Comparison of ENCODE assay signal across 18 cellular contexts in the genomic region with DNA sequence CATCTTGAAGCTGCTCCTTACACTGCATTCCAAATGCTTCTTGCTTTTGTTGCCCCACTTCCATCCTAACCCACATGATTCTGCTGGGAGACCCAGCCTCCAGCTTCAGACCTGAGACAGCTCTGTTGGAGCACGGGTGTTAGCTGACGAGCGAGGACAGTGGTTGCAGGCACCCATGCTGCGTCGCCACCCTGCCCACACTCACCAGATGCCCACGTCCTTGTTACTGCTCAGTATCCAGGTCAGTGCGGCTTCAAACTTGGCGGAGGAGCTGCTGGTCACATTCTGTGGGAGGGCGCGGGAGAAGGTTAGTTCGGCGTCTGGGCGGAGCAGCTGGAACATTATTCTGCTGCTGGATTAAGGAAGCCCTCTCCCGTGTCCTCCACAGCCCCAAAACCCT. TPM values are rescaled to one million over a fixed set of nuclear protein-coding genes. Genes with fewer than 3 reads are reported as not detected.
DNase-seq lines count a peak whose midpoint lies in the region; ATAC-seq, FAIRE-seq and TF ChIP-seq lines count a peak whose summit lies in the region.
"Had no signal": no experiment of that assay in that cellular context is flagged by ENCODE, and none has a peak within 500 bp of the region (broad histone marks: within the 10 kb centered on the region; RNA-seq: fewer than 3 reads in every experiment).

No MANE protein-coding gene starts in this region.

- no peak for TF ChIP-seq POLR2A in K562 (conservative IDR thresholded peaks at IDR 0.05)

- no peak overlapping the region for H2BK15ac ChIP-seq in mesendoderm (replicated peaks; ENCODE audit: low read depth)

- no peaks in the 10 kb centered on the region for H3K27me3 Mint-ChIP-seq in T-helper 1 cell treated with Interleukin-12 subunit alpha and Interleukin-12 subunit beta and Interleukin-4 antibody, amounts not matched to agents 30 μg/mL and 1 μg/mL, for 36 hours (ENCODE audit: low read depth)

- H3K9me3 Mint-ChIP-seq in T-helper 1 cell treated with Interleukin-12 subunit alpha and Interleukin-12 subunit beta and Interleukin-4 antibody, amounts not matched to agents 30 μg/mL and 1 μg/mL, for 36 hours: no peaks in the 10 kb centered on the region

- H4K8ac ChIP-seq in mesendoderm (ENCODE audit: low read depth, low read length): no peak overlapping the region

- H3K9ac ChIP-seq in K562 (ENCODE audit: insufficient read depth in 1 of 2, low read depth in 2 of 2, low read length in 2 of 2): peak overlapping the region in 1 of 2 experiments; percentile 70; a peak in 2 of 4 replicates
- H3K9ac ChIP-seq in mesendoderm (ENCODE audit: low read length): peak overlapping the region; percentile 20
- H3K9ac ChIP-seq: KMS-11 had no signal

- H3K4me3 ChIP-seq in K562: no peak overlapping the region
- H3K4me3 ChIP-seq in mesendoderm (ENCODE audit: low read length): no peak overlapping the region
- H3K4me3 ChIP-seq: MG63, Peyer's patch had no signal

- H3K27ac ChIP-seq in K562 (ENCODE audit: extremely low read depth, low read depth, low read length) (no peak overlapping the region), mesendoderm (ENCODE audit: low read depth, low read length) (peak overlapping the region; percentile 2)
- H3K27ac ChIP-seq: 22Rv1, C4-2B, KMS-11, Peyer's patch had no signal

- no peaks in the 10 kb centered on the region for H3K27me3 ChIP-seq in K562 (ENCODE audit: control insufficient read depth in 2 of 2, insufficient read depth in 2 of 2, low read length in 2 of 2)
- H3K27me3 ChIP-seq in mesendoderm (ENCODE audit: insufficient read depth, low read length, poor library complexity): no peaks in the 10 kb centered on the region
- H3K27me3 ChIP-seq: MG63, Peyer's patch had no signal

- POLR2A ChIA-PET in K562 (lab: Yijun Ruan, JAX): interaction anchor here (0.6 to 7.0 kb wide), 3 partner anchors 8 to 167 kb away, joined by 3 to 36 read pairs (median 12); a partner anchor contains a TSS

- H3K36me3 ChIP-seq in K562 (ENCODE audit: control insufficient read depth, insufficient read depth, low read length) (peaks cover 91% of the 10 kb centered on the region; the same call in 2 of the 3 replicates), mesendoderm (ENCODE audit: control insufficient read depth, insufficient read depth, low read length) (peaks cover 22% of the 10 kb centered on the region)

- H4K5ac ChIP-seq in mesendoderm (ENCODE audit: low read length): no peak overlapping the region

- H3K56ac ChIP-seq in mesendoderm (ENCODE audit: low read length): peak overlapping the region; percentile 82

- H3K4ac ChIP-seq in mesendoderm (ENCODE audit: low read depth, low read length): no peak overlapping the region

- peak overlapping the region; percentile 36 for H3K27ac Mint-ChIP-seq in T-helper 1 cell treated with Interleukin-12 subunit alpha and Interleukin-12 subunit beta and Interleukin-4 antibody, amounts not matched to agents 30 μg/mL and 1 μg/mL, for 36 hours

- TF ChIP-seq RAD21 in K562 (CRISPR knock-in tag; conservative IDR thresholded peaks at IDR 0.05 in 1 of 2, IDR thresholded peaks at IDR 0.05 in 1 of 2): no peak

- H3K79me1 ChIP-seq in mesendoderm (ENCODE audit: low read length): peaks cover 5% of the 10 kb centered on the region

- peaks cover 61% of the 10 kb centered on the region for H3K36me3 Mint-ChIP-seq in T-helper 1 cell treated with Interleukin-12 subunit alpha and Interleukin-12 subunit beta and Interleukin-4 antibody, amounts not matched to agents 30 μg/mL and 1 μg/mL, for 36 hours (ENCODE audit: low read depth)

- H3K9me3 ChIP-seq in K562 (replicated peaks; ENCODE audit: control insufficient read depth, insufficient read depth, low read depth, low read length): no peaks in the 10 kb centered on the region
- H3K9me3 ChIP-seq: MG63, Peyer's patch had no signal

- H3K4me3 Mint-ChIP-seq in T-helper 1 cell treated with Interleukin-12 subunit alpha and Interleukin-12 subunit beta and Interleukin-4 antibody, amounts not matched to agents 30 μg/mL and 1 μg/mL, for 36 hours: no peak overlapping the region

- CTCF ChIA-PET in K562 (lab: Yijun Ruan, JAX; ENCODE audit: low intra/inter-chr PET ratio): no interaction called here

- H2AK5ac ChIP-seq in mesendoderm (ENCODE audit: low read length): peak overlapping the region; percentile 73

- DNase-seq in T-helper 1 cell (no peak), K562 (ENCODE audit: extremely low read depth in 1 of 4, low spot score in 3 of 4) (no peak), mesendoderm (no peak), retina (peak; percentile 14), glomerular visceral epithelial cell (ENCODE audit: extremely low spot score) (no peak), COLO668 (lab: John Stamatoyannopoulos, UW; ENCODE audit: unreplicated experiment) (no peak)
- DNase-seq: DMS53, MG63, NCI-H1092 treated with DMSO at 0.1 percent for 48 hours, NCI-H2171, Peyer's patch, SIG-M5 had no signal

- FAIRE-seq in K562 (lab: Jason Lieb, UNC): no peak

- H3K79me2 ChIP-seq in K562 (ENCODE audit: control insufficient read depth, insufficient read depth, low read length): no peaks in the 10 kb centered on the region
- peaks cover 2% of the 10 kb centered on the region for H3K79me2 ChIP-seq in mesendoderm (ENCODE audit: control insufficient read depth, insufficient read depth, low read length)

- H3K18ac ChIP-seq in mesendoderm (ENCODE audit: low read length): no peak overlapping the region

- no peaks in the 10 kb centered on the region for H4K20me1 ChIP-seq in K562 (replicated peaks; ENCODE audit: control insufficient read depth, insufficient read depth, low read length)

- ATAC-seq in K562 (no peak), GM18519 (IDR thresholded peaks at IDR 0.05; ENCODE audit: low FRiP score, unreplicated experiment) (no peak)

- BruUV-seq in K562 (replicated peaks; lab: Mats Ljungman, UMichigan): no TSS peak

- H3K4me1 ChIP-seq in K562 (replicated peaks in 1 of 2; ENCODE audit: control insufficient read depth in 2 of 2, insufficient read depth in 2 of 2, low read length in 2 of 2) (peaks cover 0 to 5% of the 10 kb centered on the region in 2 experiments; a peak in 1 of 5 replicates), mesendoderm (ENCODE audit: control insufficient read depth, low read depth, low read length) (peaks cover 30% of the 10 kb centered on the region)

- intact Hi-C loops in K562 (cut with micrococcal nuclease): no loop called here

- H2BK5ac ChIP-seq in mesendoderm (ENCODE audit: low read length): peak overlapping the region; percentile 54

- H2BK120ac ChIP-seq in mesendoderm (ENCODE audit: low read depth, low read length): no peak overlapping the region

- no peaks in the 10 kb centered on the region for H3K9me1 ChIP-seq in K562 (ENCODE audit: control insufficient read depth, insufficient read depth, low read length)

- H3K4me1 Mint-ChIP-seq in T-helper 1 cell treated with Interleukin-12 subunit alpha and Interleukin-12 subunit beta and Interleukin-4 antibody, amounts not matched to agents 30 μg/mL and 1 μg/mL, for 36 hours (ENCODE audit: low read depth): peaks cover 4% of the 10 kb centered on the region

- H3K4me2 ChIP-seq in K562 (ENCODE audit: insufficient read depth, low read length) (no peak overlapping the region), mesendoderm (ENCODE audit: low read length) (no peak overlapping the region)
- H3K4me2 ChIP-seq: KMS-11 had no signal

- in situ Hi-C loops in K562 (cut with MboI): no loop called here

- no peak for TF ChIP-seq EP300 in K562 (IDR thresholded peaks at IDR 0.05; ENCODE audit: low read length)

- no peak overlapping the region for H2AFZ ChIP-seq in K562 (ENCODE audit: low read depth, low read length)

- no peak overlapping the region for H3K23ac ChIP-seq in mesendoderm (ENCODE audit: low read length)

- TF ChIP-seq CTCF in K562 (IDR thresholded peaks at IDR 0.05 in 2 of 3, conservative IDR thresholded peaks at IDR 0.05 in 1 of 3; ENCODE audit: insufficient read depth in 2 of 3, low read depth in 1 of 3, low read length in 3 of 3): no peak

- 91% methylated on average over 14 of the region's 14 CpGs for WGBS in K562 (ENCODE audit: insufficient coverage, low coverage, missing lambda C conversion rate)
- no CpG with 5 or more reads among the region's 14 CpGs for WGBS in mesendoderm (ENCODE audit: extremely low coverage, insufficient coverage, low lambda C conversion rate)

RNA-seq across cellular contexts. Expression of a gene that starts 9.0 kb away (rescaled TPM):
- 110 and 155 TPM in 2 replicates for total RNA-seq in K562 (2011; cell fraction: chromatin; rRNA removed; ENCODE audit: low replicate concordance)
- 95.4 and 123 TPM in 2 replicates for total RNA-seq in K562 (2011; cell fraction: nucleolus; rRNA removed)
- 110 and 121 TPM in 2 replicates for total RNA-seq in K562 (2011; cell fraction: nucleoplasm; rRNA removed)
- total RNA-seq in K562 (2014; rRNA removed) (30.8 and 42.0 TPM in 2 replicates), K562 (2014; rRNA removed; fragmentation: Illumina TruSeq; extraction: Trizol) (24.3 and 28.2 TPM in 2 replicates), K562 (2015; rRNA removed; fragmentation: Illumina TruSeq; extraction: Trizol) (36.4 and 44.5 TPM in 2 replicates), K562 (2021) (36.4 and 42.6 TPM in 2 replicates)
- polyA plus RNA-seq in K562 (2011; rRNA removed) (46.3 and 50.4 TPM in 2 replicates), K562 (2014; fragmentation: Illumina TruSeq; extraction: Trizol) (26.4 and 26.7 TPM in 2 replicates), K562 (2014; fragmentation: Nextera tagmentation; extraction: Ambion mirVana) (under 1 TPM; 0.32 to 0.37 TPM), K562 (2014; rRNA removed) (34.3 and 41.4 TPM in 2 replicates)
- polyA plus RNA-seq in K562 (2011; cell fraction: cytosol; rRNA removed): 30.6 and 34.6 TPM in 2 replicates
- 121 and 133 TPM in 2 replicates for polyA plus RNA-seq in K562 (2011; cell fraction: nucleus; rRNA removed)
- 30.2 and 57.3 TPM in 2 replicates for polyA plus RNA-seq in K562 (2012)
- polyA minus RNA-seq in K562 (2011; rRNA and poly(A)+ RNA removed): 32.2 and 37.5 TPM in 2 replicates
- polyA minus RNA-seq in K562 (2011; cell fraction: cytosol; rRNA and poly(A)+ RNA removed): 16.3 and 23.9 TPM in 2 replicates
- polyA minus RNA-seq in K562 (2011; cell fraction: nucleus; rRNA and poly(A)+ RNA removed): 53.7 and 96.3 TPM in 2 replicates
- polyA plus RNA-seq in mesendoderm (2013, experiment 1 of 2): 23.7 TPM
- 22.2 TPM for polyA plus RNA-seq in mesendoderm (2013, experiment 2 of 2)

RNA-seq across cellular contexts. Expression of a gene that starts 23.9 kb away (rescaled TPM):
- total RNA-seq in K562 (2011; cell fraction: chromatin; rRNA removed; ENCODE audit: low replicate concordance): not detected in 2 replicates
- total RNA-seq in K562 (2011; cell fraction: nucleolus; rRNA removed): not detected in 2 replicates
- total RNA-seq in K562 (2011; cell fraction: nucleoplasm; rRNA removed): not detected in 2 replicates
- total RNA-seq in K562 (2014; rRNA removed) (not detected in 2 replicates), K562 (2014; rRNA removed; fragmentation: Illumina TruSeq; extraction: Trizol) (not detected in 2 replicates), K562 (2015; rRNA removed; fragmentation: Illumina TruSeq; extraction: Trizol) (not detected in 2 replicates), K562 (2021) (not detected in 2 replicates)
- polyA plus RNA-seq in K562 (2011; rRNA removed) (not detected in 2 replicates), K562 (2014; fragmentation: Illumina TruSeq; extraction: Trizol) (not detected in 2 replicates), K562 (2014; fragmentation: Nextera tagmentation; extraction: Ambion mirVana) (not detected), K562 (2014; rRNA removed) (not detected in 2 replicates)
- not detected in 2 replicates for polyA plus RNA-seq in K562 (2011; cell fraction: cytosol; rRNA removed)
- not detected in 2 replicates for polyA plus RNA-seq in K562 (2011; cell fraction: nucleus; rRNA removed)
- polyA plus RNA-seq in K562 (2012): not detected in 2 replicates
- polyA minus RNA-seq in K562 (2011; rRNA and poly(A)+ RNA removed): not detected in 2 replicates
- not detected in 2 replicates for polyA minus RNA-seq in K562 (2011; cell fraction: cytosol; rRNA and poly(A)+ RNA removed)
- not detected in 2 replicates for polyA minus RNA-seq in K562 (2011; cell fraction: nucleus; rRNA and poly(A)+ RNA removed)
- not detected for polyA plus RNA-seq in mesendoderm (2013, experiment 1 of 2)
- not detected for polyA plus RNA-seq in mesendoderm (2013, experiment 2 of 2)
- total RNA-seq: NCI-H460, Peyer's patch had no signal

RNA-seq across cellular contexts. Expression of a gene that starts 33.2 kb away (rescaled TPM):
- not detected in 2 replicates for total RNA-seq in K562 (2011; cell fraction: chromatin; rRNA removed; ENCODE audit: low replicate concordance)
- not detected in 2 replicates for total RNA-seq in K562 (2011; cell fraction: nucleolus; rRNA removed)
- not detected in 2 replicates for total RNA-seq in K562 (2011; cell fraction: nucleoplasm; rRNA removed)
- not detected in 2 replicates for total RNA-seq in K562 (2014; rRNA removed)
- not detected in 2 replicates for total RNA-seq in K562 (2014; rRNA removed; fragmentation: Illumina TruSeq; extraction: Trizol)
- total RNA-seq in K562 (2015; rRNA removed; fragmentation: Illumina TruSeq; extraction: Trizol): not detected in 2 replicates
- not detected in 2 replicates for total RNA-seq in K562 (2021)
- polyA plus RNA-seq in K562 (2011; rRNA removed): not detected in 2 replicates
- polyA plus RNA-seq in K562 (2011; cell fraction: cytosol; rRNA removed): not detected in 2 replicates
- not detected in 2 replicates for polyA plus RNA-seq in K562 (2011; cell fraction: nucleus; rRNA removed)
- polyA plus RNA-seq in K562 (2012): not detected in 2 replicates
- polyA plus RNA-seq in K562 (2014; fragmentation: Illumina TruSeq; extraction: Trizol): not detected in 2 replicates
- not detected for polyA plus RNA-seq in K562 (2014; fragmentation: Nextera tagmentation; extraction: Ambion mirVana)
- not detected in 2 replicates for polyA plus RNA-seq in K562 (2014; rRNA removed)
- not detected in 2 replicates for polyA minus RNA-seq in K562 (2011; rRNA and poly(A)+ RNA removed)
- polyA minus RNA-seq in K562 (2011; cell fraction: cytosol; rRNA and poly(A)+ RNA removed): not detected in 2 replicates
- not detected in 2 replicates for polyA minus RNA-seq in K562 (2011; cell fraction: nucleus; rRNA and poly(A)+ RNA removed)
- polyA plus RNA-seq in mesendoderm (2013, experiment 1 of 2): 0.01 TPM
- polyA plus RNA-seq in mesendoderm (2013, experiment 2 of 2): 0.04 TPM
- total RNA-seq: NCI-H460 had no signal
